Comparison of ENCODE assay signal across 16 cellular contexts in genomic region chr2:176085120-176085788, GRCh38. TPM values are rescaled to one million over a fixed set of nuclear protein-coding genes. Genes with fewer than 3 reads are reported as not detected.
DNase-seq lines count a peak whose midpoint lies in the region; ATAC-seq and TF ChIP-seq lines count a peak whose summit lies in the region.
"Had no signal": no experiment of that assay in that cellular context is flagged by ENCODE, and none has a peak within 500 bp of the region (broad histone marks: within the 10 kb centered on the region; RNA-seq: fewer than 3 reads in every experiment).

No MANE protein-coding gene starts in this region.

- H3K9me3 ChIP-seq in GM23248 (ENCODE audit: low read depth) (no peaks in the 10 kb centered on the region), neutrophil (peaks cover 9% of the 10 kb centered on the region), thyroid gland (no peaks in the 10 kb centered on the region), spleen (peaks cover 0 to 41% (median 4%) of the 10 kb centered on the region in 8 donors)
- H3K9me3 ChIP-seq: left lung had no signal

- H3K36me3 ChIP-seq in GM23248 (ENCODE audit: low read depth) (no peaks in the 10 kb centered on the region), neutrophil (no peaks in the 10 kb centered on the region), thyroid gland (no peaks in the 10 kb centered on the region), spleen (peaks cover 0 to 3% (median 0%) of the 10 kb centered on the region in 6 donors)
- H3K36me3 ChIP-seq: breast epithelium, left lung had no signal

- no peak overlapping the region for H3K9ac ChIP-seq in GM23248

- intact Hi-C loops in thyroid gland (cut with DNase I), result loop anchor here (10.0 kb wide), 1 partner anchor 720 kb away; no protein-coding TSS in a partner anchor
- intact Hi-C loops in spleen (cut with DNase I; ENCODE audit: low total_unique reads), result loop anchor here (5.0 kb wide), 1 partner anchor 718 kb away; no protein-coding TSS in a partner anchor

- H3K9me3 Mint-ChIP-seq in activated naive CD8-positive, alpha-beta T cell treated with anti-CD3 and anti-CD28 coated beads, Interleukin-2, amount 50 U/mL, for 24 hours, result peaks cover 18% of the 10 kb centered on the region

- H3K4me3 ChIP-seq in GM23248 (0 out of 2 replicates have a peak overlapping the region, but pooled peaks have one; percentile 46), neutrophil (ENCODE audit: low read depth in 1 of 2, low read length in 1 of 2) (peak overlapping the region; percentile 17 to 39), thyroid gland (replicated peaks in 1 of 3) (no peak overlapping the region), spleen (peak overlapping the region in 1 of 8 donors; percentile 5)
- H3K4me3 ChIP-seq: breast epithelium, left lung had no signal

- H3K4me1 Mint-ChIP-seq in activated naive CD8-positive, alpha-beta T cell treated with anti-CD3 and anti-CD28 coated beads, Interleukin-2, amount 50 U/mL, for 24 hours, result peaks cover 24% of the 10 kb centered on the region

- WGBS in GM23248 (ENCODE audit: low coverage in 1 of 2, low lambda C conversion rate in 2 of 2, missing lambda C conversion rate in 2 of 2), 2 experiments, result 23 to 24% methylated on average over 35 to 39 of the region's 40 CpGs
- 7% methylated on average over 21 to 30 of the region's 40 CpGs for WGBS in thyroid gland, 2 donors
- WGBS in spleen, 5 donors, result 6 to 12% (median 7%) methylated on average over 40 of the region's 40 CpGs

- H3F3A ChIP-seq in GM23248 (ENCODE audit: insufficient read depth), result no peaks in the 10 kb centered on the region

- peak overlapping the region; percentile 22 for H3K27ac Mint-ChIP-seq in activated naive CD8-positive, alpha-beta T cell treated with anti-CD3 and anti-CD28 coated beads, Interleukin-2, amount 50 U/mL, for 24 hours

- no peak for ATAC-seq in activated naive CD8-positive, alpha-beta T cell treated with anti-CD3 and anti-CD28 coated beads, Interleukin-2, amount 50 U/mL, for 24 hours
- ATAC-seq: naive thymus-derived CD8-positive, alpha-beta T cell had no signal

- peaks cover 73% of the 10 kb centered on the region for H3K27me3 ChIP-seq in GM23248 (replicated peaks; ENCODE audit: insufficient read depth)
- H3K27me3 ChIP-seq in neutrophil, result peaks cover 100% of the 10 kb centered on the region
- H3K27me3 ChIP-seq in thyroid gland, result peaks cover 91% of the 10 kb centered on the region
- peaks cover 32 to 100% (median 100%) of the 10 kb centered on the region in 7 donors for H3K27me3 ChIP-seq in spleen (replicated peaks in 1 of 7)

- peaks cover 27% of the 10 kb centered on the region for H3K36me3 Mint-ChIP-seq in activated naive CD8-positive, alpha-beta T cell treated with anti-CD3 and anti-CD28 coated beads, Interleukin-2, amount 50 U/mL, for 24 hours (ENCODE audit: low read depth)

- TF ChIP-seq CTCF in neutrophil (IDR thresholded peaks at IDR 0.05), result no peak
- TF ChIP-seq CTCF in thyroid gland (IDR thresholded peaks at IDR 0.05), result no peak
- no peak for TF ChIP-seq CTCF in spleen (IDR thresholded peaks at IDR 0.05 in 8 of 11, conservative IDR thresholded peaks at IDR 0.05 in 3 of 11)

- in situ Hi-C loops in GM23248 (cut with MboI), result no loop called here

- H3K4me1 ChIP-seq in GM23248 (ENCODE audit: insufficient read depth), result no peaks in the 10 kb centered on the region
- H3K4me1 ChIP-seq in neutrophil (ENCODE audit: control insufficient read depth in 1 of 2, insufficient read depth in 1 of 2, low read depth in 1 of 2, low read length in 1 of 2), result peaks cover 67 to 69% of the 10 kb centered on the region in 2 experiments
- H3K4me1 ChIP-seq in thyroid gland, result peaks cover 8 to 18% of the 10 kb centered on the region in 2 donors
- H3K4me1 ChIP-seq in spleen, result peaks cover 4 to 65% (median 35%) of the 10 kb centered on the region in 6 donors
- H3K4me1 ChIP-seq: breast epithelium had no signal

- no peaks in the 10 kb centered on the region for H3K79me2 ChIP-seq in GM23248 (ENCODE audit: insufficient read depth)

- H4K20me1 ChIP-seq in GM23248 (ENCODE audit: insufficient read depth), result no peaks in the 10 kb centered on the region

- DNase-seq in NCI-H510A (lab: John Stamatoyannopoulos, UW) (peak; percentile 39), NCI-H510A treated with DMSO at 0.1 percent for 48 hours (lab: John Stamatoyannopoulos, UW) (no peak), GM23248 (no peak), thyroid gland (no peak), spleen (no peak), NCI-H1092 treated with DMSO at 0.1 percent for 48 hours (lab: John Stamatoyannopoulos, UW) (no peak)
- no peak for DNase-seq in activated naive CD8-positive, alpha-beta T cell treated with anti-CD3 and anti-CD28 coated beads, Interleukin-2, amount 50 U/mL, for 24 hours
- DNase-seq: activated effector memory CD4-positive, alpha-beta T cell treated with anti-CD3 and anti-CD28 coated beads, Interleukin-2, amount 50 U/mL, for 16 hours; MV-4-11; NCI-H524 treated with DMSO at 0.1 percent for 48 hours; SHP77 had no signal

- no peaks in the 10 kb centered on the region for H3K9me2 ChIP-seq in GM23248 (ENCODE audit: insufficient read depth)

- H3K27ac ChIP-seq in GM23248, result no peak overlapping the region
- H3K27ac ChIP-seq in neutrophil, result no peak overlapping the region
- no peak overlapping the region for H3K27ac ChIP-seq in thyroid gland
- H3K27ac ChIP-seq in spleen, result no peak overlapping the region
- H3K27ac ChIP-seq: breast epithelium, left lung had no signal

- no peak for TF ChIP-seq POLR2A in thyroid gland (IDR thresholded peaks at IDR 0.05)
- no peak for TF ChIP-seq POLR2A in spleen (IDR thresholded peaks at IDR 0.05)

- peaks cover 91% of the 10 kb centered on the region for H3K27me3 Mint-ChIP-seq in activated naive CD8-positive, alpha-beta T cell treated with anti-CD3 and anti-CD28 coated beads, Interleukin-2, amount 50 U/mL, for 24 hours

- H3K4me2 ChIP-seq in GM23248 (ENCODE audit: unreplicated experiment), result no peak overlapping the region

- no peak overlapping the region for H3K4me3 Mint-ChIP-seq in activated naive CD8-positive, alpha-beta T cell treated with anti-CD3 and anti-CD28 coated beads, Interleukin-2, amount 50 U/mL, for 24 hours

- no peak overlapping the region for H2AFZ ChIP-seq in GM23248

RNA-seq across cellular contexts. Expression of gene EVX2, which starts 1.5 kb away (rescaled TPM):
- total RNA-seq in GM23248 (2014; rRNA removed; shearing (Covaris generic)), result not detected in 2 replicates
- polyA plus RNA-seq in GM23248 (2016; fragmentation: Nextera tagmentation; extraction: Ambion mirVana), result not detected in 2 replicates
- total RNA-seq in thyroid gland, result not detected
- total RNA-seq in spleen, result not detected
- not detected for polyA plus RNA-seq in spleen
- total RNA-seq: breast epithelium; left lung; naive thymus-derived CD8-positive, alpha-beta T cell had no signal
- polyA plus RNA-seq: naive thymus-derived CD8-positive, alpha-beta T cell; thymus had no signal

RNA-seq across cellular contexts. Expression of gene HOXD13, which starts 7.3 kb away (rescaled TPM):
- total RNA-seq in GM23248 (2014; rRNA removed; shearing (Covaris generic)), result 1.0 and 3.8 TPM in 2 replicates
- polyA plus RNA-seq in GM23248 (2016; fragmentation: Nextera tagmentation; extraction: Ambion mirVana) (1.9 and 2.4 TPM in 2 replicates), spleen (not detected)
- total RNA-seq in thyroid gland (not detected), spleen (not detected)
- total RNA-seq: breast epithelium; left lung; naive thymus-derived CD8-positive, alpha-beta T cell had no signal
- polyA plus RNA-seq: naive thymus-derived CD8-positive, alpha-beta T cell had no signal

RNA-seq across cellular contexts. Expression of gene HOXD12, which starts 14.3 kb away (rescaled TPM):
- total RNA-seq in GM23248 (2014; rRNA removed; shearing (Covaris generic)), result 0.22 TPM in 1 of 2 replicates, not detected in the other
- 0.14 and 0.19 TPM in 2 replicates for polyA plus RNA-seq in GM23248 (2016; fragmentation: Nextera tagmentation; extraction: Ambion mirVana)
- total RNA-seq in thyroid gland, result not detected
- total RNA-seq in spleen, result not detected
- polyA plus RNA-seq in spleen, result not detected
- total RNA-seq: breast epithelium; left lung; naive thymus-derived CD8-positive, alpha-beta T cell had no signal
- polyA plus RNA-seq: naive thymus-derived CD8-positive, alpha-beta T cell; thymus had no signal

RNA-seq across cellular contexts. Expression of gene HOXD11, which starts 21.8 kb away (rescaled TPM):
- total RNA-seq in GM23248 (2014; rRNA removed; shearing (Covaris generic)), result 28.4 and 31.6 TPM in 2 replicates
- 27.7 and 30.0 TPM in 2 replicates for polyA plus RNA-seq in GM23248 (2016; fragmentation: Nextera tagmentation; extraction: Ambion mirVana)
- total RNA-seq in thyroid gland, result not detected
- total RNA-seq in spleen, result not detected
- not detected for polyA plus RNA-seq in spleen
- total RNA-seq: left lung; naive thymus-derived CD8-positive, alpha-beta T cell had no signal
- polyA plus RNA-seq: naive thymus-derived CD8-positive, alpha-beta T cell had no signal

RNA-seq across cellular contexts. Expression of gene HOXD10, which starts 31.3 kb away (rescaled TPM):
- 17.2 and 23.5 TPM in 2 replicates for total RNA-seq in GM23248 (2014; rRNA removed; shearing (Covaris generic))
- polyA plus RNA-seq in GM23248 (2016; fragmentation: Nextera tagmentation; extraction: Ambion mirVana), result 10.9 and 16.0 TPM in 2 replicates
- under 1 TPM in 2 of 4 donors, not detected in 2; 0.33 to 0.54 TPM for total RNA-seq in thyroid gland
- total RNA-seq in spleen, result not detected
- polyA plus RNA-seq in spleen, result under 1 TPM in 1 of 3 donors, not detected in 2; 0.06 TPM
- total RNA-seq: naive thymus-derived CD8-positive, alpha-beta T cell had no signal
- polyA plus RNA-seq: naive thymus-derived CD8-positive, alpha-beta T cell had no signal

Comparison
In these comparisons a context has a peak if more than half of its experiments do, and no peak if none do; other contexts are left out.
1. H3K4me3 ChIP-seq: peak in GM23248 (single experiment) and neutrophil (2 of 2); none in thyroid gland (0 of 3).